8 cellular contexts compared by ENCODE assay signal in the genomic region with DNA sequence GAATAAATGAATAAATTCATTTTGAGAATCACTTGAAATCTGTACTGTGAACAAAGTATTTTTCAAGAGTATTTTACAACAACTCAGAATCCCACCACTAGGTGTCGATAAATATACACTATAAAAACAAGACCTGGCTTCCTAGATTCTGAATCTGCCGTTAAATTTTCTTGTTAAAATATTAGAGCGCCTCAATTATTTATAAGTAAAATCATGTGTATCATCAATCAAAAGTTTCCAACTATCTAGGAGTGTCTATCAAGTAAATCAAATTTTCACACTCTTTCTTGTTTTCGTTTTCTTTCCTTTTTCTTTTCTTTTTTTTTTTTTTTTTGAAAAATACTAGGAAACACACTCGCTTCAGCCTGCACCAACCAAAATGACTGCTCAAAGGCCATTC.
DNase-seq lines count a peak whose midpoint lies in the region; ATAC-seq and TF ChIP-seq lines count a peak whose summit lies in the region.

No MANE protein-coding gene starts in this region.

- peak; percentile 48 for ATAC-seq in GM18868 (IDR thresholded peaks at IDR 0.05; ENCODE audit: unreplicated experiment)
- peak; percentile 51 to 76 (median 62) for ATAC-seq in right lobe of liver
- no peak for ATAC-seq in HG03469 (IDR thresholded peaks at IDR 0.05; ENCODE audit: unreplicated experiment)

- H3K4me1 ChIP-seq in right lobe of liver = peaks cover 0 to 5% (median 0%) of the 10 kb centered on the region in 4 donors

- no peaks in the 10 kb centered on the region for H3K36me3 ChIP-seq in brain microvascular endothelial cell (replicated peaks)
- no peaks in the 10 kb centered on the region for H3K36me3 ChIP-seq in right lobe of liver

- intact Hi-C loops in right lobe of liver (cut with DNase I) = no loop called here

- TF ChIP-seq POLR2A in right lobe of liver (IDR thresholded peaks at IDR 0.05) = no peak

- DNase-seq in AG09309 (ENCODE audit: low read depth) = no peak
- DNase-seq in NCI-H2196 (lab: John Stamatoyannopoulos, UW; ENCODE audit: unreplicated experiment) = peak; percentile 52
- no peak for DNase-seq in brain microvascular endothelial cell
- DNase-seq in right lobe of liver = no peak
- DNase-seq in NCI-H226 = no peak
- no peak for DNase-seq in nucleus accumbens (lab: John Stamatoyannopoulos, UW)

- H3K27ac ChIP-seq in brain microvascular endothelial cell (no peak overlapping the region), right lobe of liver (no peak overlapping the region)

- TF ChIP-seq CTCF in AG09309 (IDR thresholded peaks at IDR 0.05; ENCODE audit: control insufficient read depth, insufficient read depth, low read depth, low read length, missing control alignments) = peak; percentile 42
- TF ChIP-seq CTCF in brain microvascular endothelial cell (IDR thresholded peaks at IDR 0.05; ENCODE audit: low read depth, low read length, missing control alignments) = peak; percentile 47
- TF ChIP-seq CTCF in right lobe of liver (IDR thresholded peaks at IDR 0.05) = peak; percentile 61 to 66 (median 64)

- WGBS in right lobe of liver (ENCODE audit: insufficient coverage, low coverage, low lambda C conversion rate, missing lambda C conversion rate) = 13% methylated on average over 5 of the region's 5 CpGs

- H3K4me3 ChIP-seq in AG09309 (ENCODE audit: control insufficient read depth, low read depth, low read length) = no peak overlapping the region
- H3K4me3 ChIP-seq in brain microvascular endothelial cell (ENCODE audit: low read depth, low read length) = no peak overlapping the region
- H3K4me3 ChIP-seq in right lobe of liver = no peak overlapping the region

- in situ Hi-C loops in brain microvascular endothelial cell (cut with HindIII; ENCODE audit: low pct_ligation_motif_present, low sequenced_read_pairs) = no loop called here

- no peaks in the 10 kb centered on the region for H3K27me3 ChIP-seq in brain microvascular endothelial cell (replicated peaks)
- no peaks in the 10 kb centered on the region for H3K27me3 ChIP-seq in right lobe of liver

- H3K9me3 ChIP-seq in right lobe of liver = no peaks in the 10 kb centered on the region
